In genomic region chr7:14739496-14740185, GRCh38 we compare ENCODE assay signal across 23 cellular contexts.
A peak's percentile ranks its signal among the peaks of the same experiment; 100 is the strongest.
DNase-seq lines count a peak whose midpoint lies in the region; TF ChIP-seq lines count a peak whose summit lies in the region.
"Had no signal": no experiment of that assay in that cellular context is flagged by ENCODE, and none has a peak within 500 bp of the region (broad histone marks: within the 10 kb centered on the region; RNA-seq: fewer than 3 reads in every experiment).

No MANE protein-coding gene starts in this region.

- intact Hi-C loops in mammary epithelial cell (cut with micrococcal nuclease), result no loop called here
- intact Hi-C loops in breast epithelium (cut with DNase I; ENCODE audit: low total_unique reads), result no loop called here

- H3K9me3 ChIP-seq in mammary epithelial cell (replicated peaks; ENCODE audit: insufficient read depth, low read length), result peaks cover 8% of the 10 kb centered on the region
- H3K9me3 ChIP-seq in breast epithelium, result peaks cover 3 to 45% of the 10 kb centered on the region in 2 donors
- no peaks in the 10 kb centered on the region for H3K9me3 ChIP-seq in MM.1S (replicated peaks; ENCODE audit: insufficient read depth, low read length)
- peaks cover 34% of the 10 kb centered on the region for H3K9me3 ChIP-seq in adipocyte (ENCODE audit: control insufficient read depth, low read length)
- H3K9me3 ChIP-seq in effector memory CD4-positive, alpha-beta T cell (ENCODE audit: control insufficient read depth, low read length), result no peaks in the 10 kb centered on the region
- H3K9me3 ChIP-seq: prostate gland had no signal

- BruUV-seq in mammary epithelial cell (replicated peaks; lab: Mats Ljungman, UMichigan), result no TSS peak

- H3K4me2 ChIP-seq in mammary epithelial cell (ENCODE audit: insufficient read depth, low read depth, low read length), result no peak overlapping the region
- peak overlapping the region; percentile 22; the same call in 1 of the 2 replicates for H3K4me2 ChIP-seq in MM.1S (ENCODE audit: low read depth, low read length)

- TF ChIP-seq CTCF in mammary epithelial cell (conservative IDR thresholded peaks at IDR 0.05 in 1 of 2, IDR thresholded peaks at IDR 0.05 in 1 of 2; ENCODE audit: extremely low read depth in 1 of 2, insufficient read depth in 1 of 2, low read depth in 1 of 2, low read length in 2 of 2), result no peak
- no peak for TF ChIP-seq CTCF in breast epithelium (IDR thresholded peaks at IDR 0.05)
- TF ChIP-seq CTCF in MM.1S (IDR thresholded peaks at IDR 0.05; ENCODE audit: low read length), result no peak

- H3F3A ChIP-seq in MM.1S (ENCODE audit: insufficient read depth, low read length), result no peaks in the 10 kb centered on the region

- H3K27me3 ChIP-seq in mammary epithelial cell (ENCODE audit: insufficient read depth, low read length) (no peaks in the 10 kb centered on the region), breast epithelium (no peaks in the 10 kb centered on the region), MM.1S (replicated peaks; ENCODE audit: insufficient read depth, low read length) (no peaks in the 10 kb centered on the region), adipocyte (replicated peaks; ENCODE audit: control insufficient read depth, insufficient read depth, low read length) (no peaks in the 10 kb centered on the region)
- no peaks in the 10 kb centered on the region for H3K27me3 ChIP-seq in effector memory CD4-positive, alpha-beta T cell (replicated peaks; ENCODE audit: control insufficient read depth, insufficient read depth, low read length, poor library complexity, severe bottlenecking)
- H3K27me3 ChIP-seq: body of pancreas, neutrophil, transverse colon had no signal

- no peak for TF ChIP-seq POLR2A in breast epithelium (IDR thresholded peaks at IDR 0.05)

- no peaks in the 10 kb centered on the region for H4K20me1 ChIP-seq in mammary epithelial cell (ENCODE audit: insufficient read depth, low read length)
- no peaks in the 10 kb centered on the region for H4K20me1 ChIP-seq in MM.1S (ENCODE audit: insufficient read depth, low read length)

- 86% methylated on average over 7 of the region's 18 CpGs for WGBS in mammary epithelial cell (ENCODE audit: low coverage, missing lambda C conversion rate)

- H3K36me3 ChIP-seq in mammary epithelial cell (ENCODE audit: insufficient read depth, low read length) (no peaks in the 10 kb centered on the region), breast epithelium (no peaks in the 10 kb centered on the region), MM.1S (replicated peaks; ENCODE audit: insufficient read depth, low read length) (no peaks in the 10 kb centered on the region), adipocyte (ENCODE audit: control insufficient read depth, insufficient read depth, low read length, severe bottlenecking) (no peaks in the 10 kb centered on the region)
- H3K36me3 ChIP-seq in effector memory CD4-positive, alpha-beta T cell (ENCODE audit: control insufficient read depth, insufficient read depth, low read length), result no peaks in the 10 kb centered on the region
- H3K36me3 ChIP-seq: neutrophil, prostate gland, transverse colon had no signal

- in situ Hi-C loops in mammary epithelial cell (cut with MboI; ENCODE audit: low sequenced_read_pairs in 2 of 2), result loop anchor here in 1 of 2 donors (25.0 kb wide), 1 partner anchor 1323 kb away; no protein-coding TSS in a partner anchor

- H3K27ac ChIP-seq in mammary epithelial cell (ENCODE audit: insufficient read depth, low read depth, low read length), result no peak overlapping the region
- no peak overlapping the region for H3K27ac ChIP-seq in breast epithelium
- no peak overlapping the region for H3K27ac ChIP-seq in MM.1S (ENCODE audit: low read length)
- H3K27ac ChIP-seq in effector memory CD4-positive, alpha-beta T cell (ENCODE audit: insufficient read depth, low read length, poor library complexity, severe bottlenecking), result no peak overlapping the region
- H3K27ac ChIP-seq: body of pancreas, HL-60, neutrophil, prostate gland, transverse colon had no signal

- H3K4me3 ChIP-seq in mammary epithelial cell (replicated peaks in 1 of 3; ENCODE audit: insufficient read depth in 1 of 3, low read depth in 2 of 3, low read length in 3 of 3) (no peak overlapping the region), breast epithelium (no peak overlapping the region), MM.1S (ENCODE audit: low read length) (0 out of 2 replicates have a peak overlapping the region, but pooled peaks have one; percentile 12), adipocyte (ENCODE audit: low read length) (no peak overlapping the region)
- no peak overlapping the region for H3K4me3 ChIP-seq in effector memory CD4-positive, alpha-beta T cell (ENCODE audit: insufficient read depth, low read depth, low read length, poor library complexity, severe bottlenecking)
- H3K4me3 ChIP-seq: body of pancreas, prostate gland, transverse colon had no signal

- H3K9ac ChIP-seq in mammary epithelial cell (ENCODE audit: insufficient read depth, low read length) (no peak overlapping the region), MM.1S (ENCODE audit: low read length) (no peak overlapping the region), adipocyte (ENCODE audit: low read length) (no peak overlapping the region)

- dilution Hi-C loops in mammary epithelial cell (cut with HindIII; ENCODE audit: low sequenced_read_pairs), result no loop called here

- DNase-seq in mammary epithelial cell (no peak), breast epithelium (ENCODE audit: low spot score in 2 of 2) (no peak), MM.1S (peak; percentile 18), adipocyte (ENCODE audit: low read depth) (peak; percentile 25), dermis blood vessel endothelial cell (no peak), DMS 273 treated with DMSO at 0.1 percent for 48 hours (lab: John Stamatoyannopoulos, UW) (no peak)
- DNase-seq in effector memory CD4-positive, alpha-beta T cell, result no peak
- DNase-seq in central memory CD4-positive, alpha-beta T cell, result no peak
- DNase-seq: 8988T; activated effector memory CD4-positive, alpha-beta T cell treated with anti-CD3 and anti-CD28 coated beads, Interleukin-2, amount 50 U/mL, for 16 hours; activated naive CD8-positive, alpha-beta T cell treated with anti-CD3 and anti-CD28 coated beads, Interleukin-2, amount 50 U/mL, for 24 hours; body of pancreas; foreskin fibroblast; GOT3; mesenchymal stem cell; NCI-H1436; NCI-H2107; NCI-H446 treated with DMSO at 0.1 percent for 48 hours; T-cell; transverse colon had no signal

- peaks cover 7% of the 10 kb centered on the region for H3K4me1 ChIP-seq in mammary epithelial cell (ENCODE audit: insufficient read depth, low read length)
- H3K4me1 ChIP-seq in breast epithelium, result no peaks in the 10 kb centered on the region
- no peaks in the 10 kb centered on the region for H3K4me1 ChIP-seq in MM.1S (ENCODE audit: low read length)
- no peaks in the 10 kb centered on the region for H3K4me1 ChIP-seq in adipocyte (ENCODE audit: control insufficient read depth, insufficient read depth, low read length)
- H3K4me1 ChIP-seq in effector memory CD4-positive, alpha-beta T cell (ENCODE audit: control insufficient read depth, insufficient read depth, low read length, poor library complexity, severe bottlenecking), result no peaks in the 10 kb centered on the region
- H3K4me1 ChIP-seq: body of pancreas, prostate gland, transverse colon had no signal

- H3K79me2 ChIP-seq in mammary epithelial cell (ENCODE audit: insufficient read depth, low read length) (no peaks in the 10 kb centered on the region), MM.1S (ENCODE audit: low read length) (no peaks in the 10 kb centered on the region)

- no peaks in the 10 kb centered on the region for H3K9me2 ChIP-seq in MM.1S (replicated peaks; ENCODE audit: insufficient read depth, low read length)

- H2AFZ ChIP-seq in mammary epithelial cell (ENCODE audit: low read depth, low read length) (peak overlapping the region; percentile 52), MM.1S (ENCODE audit: low read length) (peak overlapping the region; percentile 50; the same call in 1 of the 2 replicates)

- CTCF ChIA-PET in mammary epithelial cell (lab: Charles Lee; ENCODE audit: low non-redundant PET), result no interaction called here

Comparison
In these comparisons a context has a peak if more than half of its experiments do, and no peak if none do; other contexts are left out.
1. DNase-seq: peak in MM.1S (single experiment) and adipocyte (single experiment); none in mammary epithelial cell (single experiment), breast epithelium (0 of 2), dermis blood vessel endothelial cell (single experiment), effector memory CD4-positive, alpha-beta T cell (0 of 3), central memory CD4-positive, alpha-beta T cell (single experiment) and DMS 273 treated with DMSO at 0.1 percent for 48 hours (single experiment).